ENCODE assay signal across 8 cellular contexts in genomic region chr1:223992456-223993246, GRCh38.
DNase-seq lines count a peak whose midpoint lies in the region; ATAC-seq, FAIRE-seq and TF ChIP-seq lines count a peak whose summit lies in the region.
"Not testable (repeated sequence)": the region's sequence is repeated elsewhere in the genome, so short reads cannot be mapped to it uniquely, and the experiment has no call there.

No MANE protein-coding gene starts in this region.

- not testable (repeated sequence) for H3K4me1 ChIP-seq in iPS DF 6.9 (ENCODE audit: control insufficient read depth, insufficient read depth, low read length)
- H3K4me1 ChIP-seq in gastrocnemius medialis: peaks cover 4 to 11% of the 10 kb centered on the region in 2 donors

- H3K9me3 ChIP-seq in iPS DF 6.9 (ENCODE audit: control insufficient read depth, insufficient read depth, low read length); gastrocnemius medialis: not testable (repeated sequence)

- TF ChIP-seq POLR2A in gastrocnemius medialis (IDR thresholded peaks at IDR 0.05): peak; percentile 87 to 88

- DNase-seq in 8988T (peak; percentile 51), NCI-H2107 (lab: John Stamatoyannopoulos, UW) (peak; percentile 99), iPS DF 6.9 (ENCODE audit: low read depth, low spot score) (peak; percentile 90), gastrocnemius medialis (peak; percentile 99 to 100)

- H3K27ac Mint-ChIP-seq in brain: peak overlapping the region; percentile 99 to 100 (median 100)

- H3K9me3 Mint-ChIP-seq in brain: not testable (repeated sequence)

- not testable (repeated sequence) for H3K27ac ChIP-seq in iPS DF 6.9 (ENCODE audit: low read length)
- H3K27ac ChIP-seq in gastrocnemius medialis: peak overlapping the region; percentile 85 to 93 (median 90)

- H3K4me1 Mint-ChIP-seq in brain: not testable (repeated sequence)

- in situ Hi-C loops in gastrocnemius medialis (cut with MboI; ENCODE audit: low sequenced_read_pairs in 4 of 4): not testable (repeated sequence)

- H3K27me3 Mint-ChIP-seq in brain: peaks cover 11% of the 10 kb centered on the region

- TF ChIP-seq CTCF in brain (conservative IDR thresholded peaks at IDR 0.05): not testable (repeated sequence)
- TF ChIP-seq CTCF in gastrocnemius medialis (IDR thresholded peaks at IDR 0.05 in 4 of 5, conservative IDR thresholded peaks at IDR 0.05 in 1 of 5): peak in 1 of 5 experiments; percentile 25

- FAIRE-seq in TTC549 (lab: Jason Lieb, UNC): peak; percentile 93

- H3K36me3 ChIP-seq in iPS DF 6.9 (ENCODE audit: control insufficient read depth, insufficient read depth, low read length); gastrocnemius medialis: not testable (repeated sequence)

- H3K4me3 ChIP-seq in iPS DF 6.9 (ENCODE audit: low read length) (peak overlapping the region; percentile 73; the same call in 1 of the 2 replicates), gastrocnemius medialis (peak overlapping the region; percentile 73 to 93 (median 82))

- H3K36me3 Mint-ChIP-seq in brain: not testable (repeated sequence)

- ATAC-seq in GM18520 (IDR thresholded peaks at IDR 0.05; ENCODE audit: unreplicated experiment) (peak; percentile 99), HG03064 (IDR thresholded peaks at IDR 0.05; ENCODE audit: low read depth, unreplicated experiment) (peak; percentile 100), gastrocnemius medialis (peak; percentile 100)

- H3K4me3 Mint-ChIP-seq in brain: peak overlapping the region; percentile 96 to 99 (median 97)

- WGBS in iPS DF 6.9 (ENCODE audit: insufficient coverage, insufficient read length): no CpG with 5 or more reads among the region's 70 CpGs

- intact Hi-C loops in gastrocnemius medialis (cut with DNase I; ENCODE audit: low total_unique reads): loop anchor here (5.0 kb wide), 2 partner anchors 280 to 1350 kb away; partner anchors contain the start of gene CAPN2

- not testable (repeated sequence) for H3K27me3 ChIP-seq in iPS DF 6.9 (ENCODE audit: control insufficient read depth, insufficient read depth, low read length); gastrocnemius medialis
